ENCODE assay signal across 1 cellular context in the genomic region with DNA sequence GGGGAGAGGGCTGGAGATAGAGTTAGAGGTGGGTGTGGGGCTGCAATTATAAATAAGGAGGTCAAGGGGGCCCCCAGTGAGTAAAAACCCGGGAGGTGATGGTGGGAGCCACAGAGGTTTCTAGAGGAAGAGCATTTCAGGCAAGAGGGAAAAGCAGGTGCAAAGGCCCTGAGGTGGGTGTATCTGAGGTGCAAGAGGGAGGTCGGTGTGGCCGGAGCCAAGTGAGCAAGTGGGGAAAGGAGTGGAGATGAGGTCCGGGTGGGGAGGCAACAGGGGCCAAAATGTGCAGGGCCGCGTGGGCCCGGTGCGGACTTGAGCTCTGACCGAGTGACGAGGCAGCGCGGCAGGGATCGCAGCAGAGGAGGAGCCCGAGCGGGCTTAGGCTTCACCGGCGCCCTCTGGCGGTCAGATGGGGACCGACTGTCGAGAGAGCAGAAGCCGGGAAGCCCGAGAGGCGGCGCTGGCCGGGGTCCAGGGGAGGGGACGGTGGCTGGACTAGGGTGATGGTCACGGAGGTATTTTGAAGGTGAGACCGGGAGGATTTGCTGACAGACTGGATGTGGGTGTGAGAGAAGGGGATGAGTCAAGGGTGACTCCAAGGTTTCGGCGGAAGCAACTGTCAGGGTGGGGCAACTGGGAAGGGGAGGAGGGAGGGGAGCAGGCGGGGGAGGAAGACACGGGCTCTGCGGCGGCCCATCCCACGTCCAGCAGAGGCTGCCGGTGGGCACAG.
A peak's percentile ranks its signal among the peaks of the same experiment; 100 is the strongest.
TF ChIP-seq lines count a peak whose summit lies in the region.

No MANE protein-coding gene starts in this region.

TF ChIP-seq in GM12878, 131 proteins besides CTCF, POLR2A, EP300 and RAD21:
- TF ChIP-seq TCF12 (IDR thresholded peaks at IDR 0.05; ENCODE audit: low read depth, low read length) (0 out of 2 replicates have a peak, but pooled peaks have one; percentile 9), SMC3 (IDR thresholded peaks at IDR 0.05; ENCODE audit: borderline replicate concordance, low read length) (peak; percentile 60), ZBED1 (IDR thresholded peaks at IDR 0.05; ENCODE audit: borderline replicate concordance) (no peak), GATAD2B (conservative IDR thresholded peaks at IDR 0.05; ENCODE audit: low read depth) (peak; percentile 39; the same call in 1 of the 2 replicates), IRF4 (IDR thresholded peaks at IDR 0.05; ENCODE audit: low read depth, low read length) (peak; percentile 19; the same call in 1 of the 2 replicates), PKNOX1 (IDR thresholded peaks at IDR 0.05) (0 out of 2 replicates have a peak, but pooled peaks have one; percentile 16), CREB1 (IDR thresholded peaks at IDR 0.05; ENCODE audit: low read depth) (peak; percentile 44; the same call in 1 of the 2 replicates), HDGF (IDR thresholded peaks at IDR 0.05) (peak; percentile 82), RUNX3 (IDR thresholded peaks at IDR 0.05; ENCODE audit: low read length) (peak; percentile 49), SREBF2 (IDR thresholded peaks at IDR 0.05; ENCODE audit: low read length) (no peak), MTA2 (IDR thresholded peaks at IDR 0.05; ENCODE audit: low read depth) (no peak), YY1 (IDR thresholded peaks at IDR 0.05; ENCODE audit: low read depth, low read length) (peak; percentile 72), GABPA (IDR thresholded peaks at IDR 0.05; ENCODE audit: low read depth) (no peak), IKZF2 (IDR thresholded peaks at IDR 0.05) (0 out of 4 replicates have a peak, but pooled peaks of 1 of the 2 experiments have one; percentile 29), ZBTB33 (IDR thresholded peaks at IDR 0.05) (peak; percentile 15; the same call in 1 of the 2 replicates), LARP7 (IDR thresholded peaks at IDR 0.05) (0 out of 2 replicates have a peak, but pooled peaks have one; percentile 48), NFIC (IDR thresholded peaks at IDR 0.05; ENCODE audit: low read depth, low read length) (no peak), KLF5 (IDR thresholded peaks at IDR 0.05; ENCODE audit: partially characterized antibody) (peak; percentile 62), BHLHE40 (IDR thresholded peaks at IDR 0.05; ENCODE audit: borderline replicate concordance in 1 of 2, low read depth in 2 of 2, low read length in 1 of 2) (peak in 1 of 2 experiments; percentile 26; a peak in 1 of 4 replicates), CEBPB (IDR thresholded peaks at IDR 0.05; ENCODE audit: borderline replicate concordance in 1 of 2, low read depth in 2 of 2, low read length in 2 of 2) (no peak), NBN (IDR thresholded peaks at IDR 0.05) (peak; percentile 75), SMARCA5 (IDR thresholded peaks at IDR 0.05) (peak; percentile 96), RB1 (IDR thresholded peaks at IDR 0.05; ENCODE audit: borderline replicate concordance) (0 out of 2 replicates have a peak, but pooled peaks have one; percentile 55), KDM1A (IDR thresholded peaks at IDR 0.05; ENCODE audit: borderline replicate concordance) (0 out of 2 replicates have a peak, but pooled peaks have one; percentile 42), MLLT1 (IDR thresholded peaks at IDR 0.05) (peak; percentile 57; the same call in 1 of the 2 replicates), ZNF217 (IDR thresholded peaks at IDR 0.05) (peak; percentile 84; the same call in 1 of the 2 replicates), HDAC2 (IDR thresholded peaks at IDR 0.05) (0 out of 2 replicates have a peak, but pooled peaks have one; percentile 77), BCL11A (IDR thresholded peaks at IDR 0.05; ENCODE audit: low read depth, low read length) (0 out of 2 replicates have a peak, but pooled peaks have one; percentile 3), IKZF1 (conservative IDR thresholded peaks at IDR 0.05) (peak; percentile 52)
- TF ChIP-seq, protein P1, sequence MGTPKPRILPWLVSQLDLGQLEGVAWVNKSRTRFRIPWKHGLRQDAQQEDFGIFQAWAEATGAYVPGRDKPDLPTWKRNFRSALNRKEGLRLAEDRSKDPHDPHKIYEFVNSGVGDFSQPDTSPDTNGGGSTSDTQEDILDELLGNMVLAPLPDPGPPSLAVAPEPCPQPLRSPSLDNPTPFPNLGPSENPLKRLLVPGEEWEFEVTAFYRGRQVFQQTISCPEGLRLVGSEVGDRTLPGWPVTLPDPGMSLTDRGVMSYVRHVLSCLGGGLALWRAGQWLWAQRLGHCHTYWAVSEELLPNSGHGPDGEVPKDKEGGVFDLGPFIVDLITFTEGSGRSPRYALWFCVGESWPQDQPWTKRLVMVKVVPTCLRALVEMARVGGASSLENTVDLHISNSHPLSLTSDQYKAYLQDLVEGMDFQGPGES (IDR thresholded peaks at IDR 0.05), result no peak
